ENCODE assay signal across 9 cellular contexts in the genomic region with DNA sequence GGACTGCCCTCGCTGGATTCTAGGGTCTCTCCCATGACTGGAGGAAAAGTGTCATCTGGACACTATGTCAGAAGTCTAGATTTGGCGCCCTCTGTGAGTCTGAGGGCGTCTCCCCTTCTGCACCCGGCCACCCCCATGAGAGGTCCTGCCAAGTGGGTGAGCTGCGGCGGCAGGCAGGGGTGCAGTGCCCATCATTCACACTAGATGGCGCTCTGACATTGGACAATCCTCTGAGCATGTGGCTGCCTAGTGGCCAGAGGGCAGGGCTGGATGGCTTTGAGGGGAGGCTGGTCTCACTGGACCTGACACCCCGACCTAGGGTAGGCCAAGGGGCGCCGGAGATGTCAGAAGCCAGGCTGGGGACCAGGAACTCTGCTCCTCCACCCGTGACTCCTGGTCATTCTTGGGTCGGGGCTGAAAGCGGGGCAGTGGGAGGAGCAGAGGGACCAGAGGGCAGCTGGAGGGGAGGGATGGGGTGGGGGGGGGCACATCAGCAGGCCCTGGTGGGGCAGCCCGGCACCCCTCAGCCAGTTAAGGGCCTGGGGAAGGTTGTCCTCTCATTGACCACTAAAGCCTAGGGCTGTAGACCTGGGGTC. TPM values are rescaled to one million over a fixed set of nuclear protein-coding genes. Genes with fewer than 3 reads are reported as not detected.
DNase-seq lines count a peak whose midpoint lies in the region; ATAC-seq and TF ChIP-seq lines count a peak whose summit lies in the region.
"Had no signal": no experiment of that assay in that cellular context is flagged by ENCODE, and none has a peak within 500 bp of the region (broad histone marks: within the 10 kb centered on the region; RNA-seq: fewer than 3 reads in every experiment).

No MANE protein-coding gene starts in this region.

- H3F3A ChIP-seq in GM23248 (ENCODE audit: insufficient read depth) = no peaks in the 10 kb centered on the region

- H3K4me3 ChIP-seq in GM23248 (no peak overlapping the region), cardiac fibroblast (replicated peaks in 1 of 2; ENCODE audit: low read depth in 2 of 2, low read length in 2 of 2) (no peak overlapping the region)

- H3K36me3 ChIP-seq in GM23248 (ENCODE audit: low read depth) = no peaks in the 10 kb centered on the region

- in situ Hi-C loops in ACHN (cut with HindIII; ENCODE audit: low pct_ligation_motif_present, low pct_unique_long_range_greater_than_20kb, low sequenced_read_pairs) (no loop called here), GM23248 (cut with MboI) (loop anchor here (5.0 to 25.0 kb wide), 2 partner anchors 418 to 608 kb away; no protein-coding TSS in a partner anchor)

- no peak overlapping the region for H3K27ac ChIP-seq in GM23248

- H4K20me1 ChIP-seq in GM23248 (ENCODE audit: insufficient read depth) = no peaks in the 10 kb centered on the region

- no peaks in the 10 kb centered on the region; the same call in 1 of the 2 replicates for H3K27me3 ChIP-seq in GM23248 (replicated peaks; ENCODE audit: insufficient read depth)

- DNase-seq in ACHN = peak; percentile 77
- peak; percentile 72 for DNase-seq in GM23248
- peak; percentile 75 for DNase-seq in NCI-H2227 (lab: John Stamatoyannopoulos, UW; ENCODE audit: unreplicated experiment)
- peak; percentile 75 for DNase-seq in activated B cell treated with CpG ODN at 0.5 μM for 24 hours
- peak; percentile 74 to 75 for DNase-seq in cardiac fibroblast (ENCODE audit: low read depth in 2 of 2)
- DNase-seq in kidney tubule cell (ENCODE audit: low spot score) = peak; percentile 69
- DNase-seq in stimulated activated CD4-positive, alpha-beta T cell treated with anti-CD3 and anti-CD28 coated beads, Interleukin-2, amount 100 ng/mL, for 24 hours = peak; percentile 87 to 88

- no peak overlapping the region for H3K9ac ChIP-seq in GM23248

- peak; percentile 66 for TF ChIP-seq CTCF in activated B cell treated with CpG ODN at 0.5 μM for 24 hours (IDR thresholded peaks at IDR 0.05)
- TF ChIP-seq CTCF in cardiac fibroblast (IDR thresholded peaks at IDR 0.05; ENCODE audit: low read depth, low read length) = peak; percentile 99

- no peak overlapping the region for H2AFZ ChIP-seq in GM23248

- no peak overlapping the region for H3K4me2 ChIP-seq in GM23248 (ENCODE audit: unreplicated experiment)

- no peak overlapping the region for H3K4me3 Mint-ChIP-seq in activated B cell treated with CpG ODN at 0.5 μM for 24 hours
- H3K4me3 Mint-ChIP-seq: stimulated activated naive CD8-positive, alpha-beta T cell treated with anti-CD3 and anti-CD28 coated beads, Interleukin-15, Interleukin-2, amounts not matched to agents 100 ng/mL and 50 ng/mL, for 24 hours had no signal

- no peaks in the 10 kb centered on the region for H3K9me2 ChIP-seq in GM23248 (ENCODE audit: insufficient read depth)

- intact Hi-C loops in activated B cell treated with CpG ODN at 0.5 μM for 24 hours (cut with micrococcal nuclease) = loop anchor here (1.0 to 5.0 kb wide), 5 partner anchors 126 to 610 kb away; a partner anchor contains a TSS

- H3K27ac Mint-ChIP-seq in activated B cell treated with CpG ODN at 0.5 μM for 24 hours = no peak overlapping the region
- H3K27ac Mint-ChIP-seq: stimulated activated naive CD8-positive, alpha-beta T cell treated with anti-CD3 and anti-CD28 coated beads, Interleukin-15, Interleukin-2, amounts not matched to agents 100 ng/mL and 50 ng/mL, for 24 hours had no signal

- no peaks in the 10 kb centered on the region for H3K9me3 ChIP-seq in GM23248 (ENCODE audit: low read depth)

- H3K79me2 ChIP-seq in GM23248 (ENCODE audit: insufficient read depth) = no peaks in the 10 kb centered on the region

- no peaks in the 10 kb centered on the region for H3K36me3 Mint-ChIP-seq in activated B cell treated with CpG ODN at 0.5 μM for 24 hours (ENCODE audit: low read depth)

- CTCF ChIA-PET in activated B cell treated with CpG ODN at 0.5 μM for 24 hours (lab: Charles Lee) = interaction anchor here (0.6 to 6.3 kb wide), 4 partner anchors 403 to 612 kb away, joined by 3 to 77 read pairs (median 6); no protein-coding TSS in a partner anchor

- ATAC-seq in activated B cell treated with CpG ODN at 0.5 μM for 24 hours (ENCODE audit: low read depth) = peak; percentile 83
- ATAC-seq in GM18858 (IDR thresholded peaks at IDR 0.05; ENCODE audit: unreplicated experiment) = no peak

- H3K4me1 Mint-ChIP-seq in activated B cell treated with CpG ODN at 0.5 μM for 24 hours = no peaks in the 10 kb centered on the region

- no peaks in the 10 kb centered on the region for H3K4me1 ChIP-seq in GM23248 (ENCODE audit: insufficient read depth)

- WGBS in GM23248 (ENCODE audit: low coverage in 1 of 2, low lambda C conversion rate in 2 of 2, missing lambda C conversion rate in 2 of 2), 2 experiments = 20 to 21% methylated on average over 14 of the region's 14 CpGs

- POLR2A ChIA-PET in activated B cell treated with CpG ODN at 0.5 μM for 24 hours (lab: Charles Lee) = no interaction called here

- peaks cover 13% of the 10 kb centered on the region for H3K27me3 Mint-ChIP-seq in activated B cell treated with CpG ODN at 0.5 μM for 24 hours

- no peaks in the 10 kb centered on the region for H3K9me3 Mint-ChIP-seq in activated B cell treated with CpG ODN at 0.5 μM for 24 hours
- H3K9me3 Mint-ChIP-seq: stimulated activated naive CD8-positive, alpha-beta T cell treated with anti-CD3 and anti-CD28 coated beads, Interleukin-15, Interleukin-2, amounts not matched to agents 100 ng/mL and 50 ng/mL, for 24 hours had no signal

RNA-seq across cellular contexts. Expression of a gene that starts 28.0 kb away (rescaled TPM):
- 5.9 TPM in 2 replicates for total RNA-seq in GM23248 (2014; rRNA removed; shearing (Covaris generic))
- polyA plus RNA-seq in GM23248 (2016; fragmentation: Nextera tagmentation; extraction: Ambion mirVana) = 2.8 and 3.8 TPM in 2 replicates
- 14.3 and 15.6 TPM in 2 replicates for total RNA-seq in activated B cell treated with CpG ODN at 0.5 μM for 24 hours

RNA-seq across cellular contexts. Expression of a gene that starts 37.7 kb away (rescaled TPM):
- 3.1 and 3.9 TPM in 2 replicates for total RNA-seq in GM23248 (2014; rRNA removed; shearing (Covaris generic))
- polyA plus RNA-seq in GM23248 (2016; fragmentation: Nextera tagmentation; extraction: Ambion mirVana) = 4.7 and 5.0 TPM in 2 replicates
- 5.7 and 7.7 TPM in 2 replicates for total RNA-seq in activated B cell treated with CpG ODN at 0.5 μM for 24 hours
